ENCODE assay signal across 1 cellular context in the genomic region with DNA sequence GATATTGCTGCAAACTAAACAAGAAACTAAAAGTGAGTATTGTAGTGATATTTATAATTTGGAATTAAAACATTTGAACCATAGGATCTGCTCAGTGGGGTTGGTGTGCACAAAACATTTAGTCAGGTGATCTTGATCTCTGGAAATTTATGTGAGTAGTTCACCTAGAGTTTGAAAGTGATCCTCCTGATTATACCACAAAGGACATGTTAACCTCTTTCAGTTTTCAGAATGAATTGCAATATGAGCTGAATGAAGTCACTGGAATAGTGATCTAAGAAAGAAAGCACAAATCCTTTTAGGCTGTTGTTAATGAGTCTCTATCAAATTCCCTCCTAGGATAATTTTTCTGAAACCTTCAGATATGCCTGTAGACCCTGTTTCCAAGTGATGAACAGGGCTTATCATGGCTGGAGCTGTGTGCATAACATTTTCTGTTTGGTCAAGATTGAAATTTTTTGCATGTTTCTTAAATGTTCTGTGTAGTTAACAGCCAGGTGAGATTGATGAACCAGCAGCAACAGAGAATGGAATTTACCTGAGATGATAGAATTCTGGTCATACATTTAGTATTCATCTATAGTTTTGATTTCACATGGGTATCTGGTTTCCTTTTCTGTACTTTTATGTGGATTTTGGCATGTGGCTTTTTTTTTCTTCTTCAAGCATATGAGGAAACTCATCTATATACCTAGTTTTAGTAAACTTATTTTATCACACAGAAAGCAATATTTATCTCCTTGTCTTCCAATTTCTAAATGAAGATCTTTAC.
TF ChIP-seq lines count a peak whose summit lies in the region.

No MANE protein-coding gene starts in this region.

TF ChIP-seq in GM12878, 131 proteins besides CTCF, POLR2A, EP300 and RAD21 (continued from another document and continues in another):
- TF ChIP-seq ZBTB40 (IDR thresholded peaks at IDR 0.05; ENCODE audit: borderline replicate concordance) = no peak
- TF ChIP-seq, protein P1, sequence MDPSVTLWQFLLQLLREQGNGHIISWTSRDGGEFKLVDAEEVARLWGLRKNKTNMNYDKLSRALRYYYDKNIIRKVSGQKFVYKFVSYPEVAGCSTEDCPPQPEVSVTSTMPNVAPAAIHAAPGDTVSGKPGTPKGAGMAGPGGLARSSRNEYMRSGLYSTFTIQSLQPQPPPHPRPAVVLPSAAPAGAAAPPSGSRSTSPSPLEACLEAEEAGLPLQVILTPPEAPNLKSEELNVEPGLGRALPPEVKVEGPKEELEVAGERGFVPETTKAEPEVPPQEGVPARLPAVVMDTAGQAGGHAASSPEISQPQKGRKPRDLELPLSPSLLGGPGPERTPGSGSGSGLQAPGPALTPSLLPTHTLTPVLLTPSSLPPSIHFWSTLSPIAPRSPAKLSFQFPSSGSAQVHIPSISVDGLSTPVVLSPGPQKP (IDR thresholded peaks at IDR 0.05; ENCODE audit: low read depth, low read length) = no peak
- TF ChIP-seq ZNF687 (IDR thresholded peaks at IDR 0.05) = no peak
- no peak for TF ChIP-seq WRNIP1 (IDR thresholded peaks at IDR 0.05; ENCODE audit: borderline replicate concordance, low read depth, low read length)
- TF ChIP-seq ATF3 (IDR thresholded peaks at IDR 0.05; ENCODE audit: borderline replicate concordance, extremely low read depth, low read depth, low read length) = no peak
- TF ChIP-seq, protein P2, sequence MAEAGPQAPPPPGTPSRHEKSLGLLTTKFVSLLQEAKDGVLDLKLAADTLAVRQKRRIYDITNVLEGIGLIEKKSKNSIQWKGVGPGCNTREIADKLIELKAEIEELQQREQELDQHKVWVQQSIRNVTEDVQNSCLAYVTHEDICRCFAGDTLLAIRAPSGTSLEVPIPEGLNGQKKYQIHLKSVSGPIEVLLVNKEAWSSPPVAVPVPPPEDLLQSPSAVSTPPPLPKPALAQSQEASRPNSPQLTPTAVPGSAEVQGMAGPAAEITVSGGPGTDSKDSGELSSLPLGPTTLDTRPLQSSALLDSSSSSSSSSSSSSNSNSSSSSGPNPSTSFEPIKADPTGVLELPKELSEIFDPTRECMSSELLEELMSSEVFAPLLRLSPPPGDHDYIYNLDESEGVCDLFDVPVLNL (IDR thresholded peaks at IDR 0.05; ENCODE audit: low read depth, low read length) = no peak
- TF ChIP-seq NKRF (conservative IDR thresholded peaks at IDR 0.05) = no peak
- TF ChIP-seq EZH2 (IDR thresholded peaks at IDR 0.05; ENCODE audit: borderline replicate concordance, control insufficient read depth, low read depth, low read length) = no peak
- no peak for TF ChIP-seq ZSCAN29 (IDR thresholded peaks at IDR 0.05)
- peak; percentile 66 for TF ChIP-seq SKIL (IDR thresholded peaks at IDR 0.05; ENCODE audit: low read depth, poor library complexity, severe bottlenecking)
- peak; percentile 78 to 91 for TF ChIP-seq IKZF2 (IDR thresholded peaks at IDR 0.05)
- no peak for TF ChIP-seq SMC3 (IDR thresholded peaks at IDR 0.05; ENCODE audit: borderline replicate concordance, low read length)
- peak; percentile 52 for TF ChIP-seq RAD51 (IDR thresholded peaks at IDR 0.05)
- TF ChIP-seq NBN (IDR thresholded peaks at IDR 0.05) = no peak
- TF ChIP-seq RFX5 (IDR thresholded peaks at IDR 0.05; ENCODE audit: low read depth, low read length) = no peak
- no peak for TF ChIP-seq IRF3 (IDR thresholded peaks at IDR 0.05)
- TF ChIP-seq, protein P3, sequence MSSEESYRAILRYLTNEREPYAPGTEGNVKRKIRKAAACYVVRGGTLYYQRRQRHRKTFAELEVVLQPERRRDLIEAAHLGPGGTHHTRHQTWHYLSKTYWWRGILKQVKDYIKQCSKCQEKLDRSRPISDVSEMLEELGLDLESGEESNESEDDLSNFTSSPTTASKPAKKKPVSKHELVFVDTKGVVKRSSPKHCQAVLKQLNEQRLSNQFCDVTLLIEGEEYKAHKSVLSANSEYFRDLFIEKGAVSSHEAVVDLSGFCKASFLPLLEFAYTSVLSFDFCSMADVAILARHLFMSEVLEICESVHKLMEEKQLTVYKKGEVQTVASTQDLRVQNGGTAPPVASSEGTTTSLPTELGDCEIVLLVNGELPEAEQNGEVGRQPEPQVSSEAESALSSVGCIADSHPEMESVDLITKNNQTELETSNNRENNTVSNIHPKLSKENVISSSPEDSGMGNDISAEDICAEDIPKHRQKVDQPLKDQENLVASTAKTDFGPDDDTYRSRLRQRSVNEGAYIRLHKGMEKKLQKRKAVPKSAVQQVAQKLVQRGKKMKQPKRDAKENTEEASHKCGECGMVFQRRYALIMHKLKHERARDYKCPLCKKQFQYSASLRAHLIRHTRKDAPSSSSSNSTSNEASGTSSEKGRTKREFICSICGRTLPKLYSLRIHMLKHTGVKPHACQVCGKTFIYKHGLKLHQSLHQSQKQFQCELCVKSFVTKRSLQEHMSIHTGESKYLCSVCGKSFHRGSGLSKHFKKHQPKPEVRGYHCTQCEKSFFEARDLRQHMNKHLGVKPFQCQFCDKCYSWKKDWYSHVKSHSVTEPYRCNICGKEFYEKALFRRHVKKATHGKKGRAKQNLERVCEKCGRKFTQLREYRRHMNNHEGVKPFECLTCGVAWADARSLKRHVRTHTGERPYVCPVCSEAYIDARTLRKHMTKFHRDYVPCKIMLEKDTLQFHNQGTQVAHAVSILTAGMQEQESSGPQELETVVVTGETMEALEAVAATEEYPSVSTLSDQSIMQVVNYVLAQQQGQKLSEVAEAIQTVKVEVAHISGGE (CRISPR knock-in tag; IDR thresholded peaks at IDR 0.05) = no peak
- no peak for TF ChIP-seq HDAC6 (IDR thresholded peaks at IDR 0.05; ENCODE audit: unreplicated experiment)
- TF ChIP-seq TBL1XR1 (IDR thresholded peaks at IDR 0.05; ENCODE audit: low read depth, low read length) = no peak
- TF ChIP-seq YBX1 (IDR thresholded peaks at IDR 0.05) = no peak
- TF ChIP-seq USF1 (IDR thresholded peaks at IDR 0.05; ENCODE audit: borderline replicate concordance, extremely low read length, insufficient read depth, low read depth, low read length) = no peak
- peak; percentile 89 for TF ChIP-seq IRF4 (IDR thresholded peaks at IDR 0.05; ENCODE audit: low read depth, low read length)
- no peak for TF ChIP-seq CBX3 (IDR thresholded peaks at IDR 0.05; ENCODE audit: borderline replicate concordance, low read depth)
- TF ChIP-seq SUZ12 (IDR thresholded peaks at IDR 0.05; ENCODE audit: unreplicated experiment) = no peak
- no peak for TF ChIP-seq ZNF274 (IDR thresholded peaks at IDR 0.05; ENCODE audit: insufficient read depth, insufficient read length)
